Comparison of ENCODE assay signal across 29 cellular contexts in the genomic region with DNA sequence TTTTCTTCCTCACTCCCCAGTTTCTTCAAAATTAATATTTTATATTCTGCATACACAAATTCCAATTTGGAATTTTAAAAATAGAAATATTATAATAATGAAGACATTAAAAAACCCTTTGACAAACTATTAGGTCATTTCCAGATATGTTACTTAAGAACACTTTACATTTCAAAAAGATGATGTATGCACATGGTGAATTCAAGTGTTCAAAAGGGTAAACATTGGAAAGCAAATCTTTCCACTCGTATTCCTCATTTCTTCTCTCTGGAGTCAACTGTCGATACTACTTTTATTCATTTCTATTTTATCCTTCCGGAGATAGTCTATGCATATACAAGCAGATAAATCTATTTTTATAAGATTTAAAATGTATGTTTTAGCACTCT.
"Had no signal": no experiment of that assay in that cellular context is flagged by ENCODE, and none has a peak within 500 bp of the region (broad histone marks: within the 10 kb centered on the region; RNA-seq: fewer than 3 reads in every experiment).

No MANE protein-coding gene starts in this region.

- H3K27me3 ChIP-seq: adrenal gland, ascending aorta, cardiac muscle cell, dorsolateral prefrontal cortex, gastroesophageal sphincter, right atrium auricular region, stomach, thyroid gland had no signal

- H3K27ac ChIP-seq: adrenal gland, ascending aorta, cardiac muscle cell, coronary artery, dorsolateral prefrontal cortex, gastroesophageal sphincter, parathyroid adenoma, right atrium auricular region, stomach, thyroid gland had no signal

- H3K9me3 ChIP-seq: adrenal gland, ascending aorta, gastroesophageal sphincter, right atrium auricular region, stomach, thyroid gland had no signal

- FAIRE-seq: kidney had no signal

- H3K4me3 ChIP-seq: adrenal gland, ascending aorta, cardiac muscle cell, coronary artery, dorsolateral prefrontal cortex, gastroesophageal sphincter, right atrium auricular region, stomach, thyroid gland had no signal

- DNase-seq: activated CD4-positive, alpha-beta T cell treated with anti-CD3 and anti-CD28 coated beads for 48 hours; activated CD4-positive, alpha-beta T cell treated with anti-CD3 and anti-CD28 coated beads, Interleukin-2, amount 50 U/mL, for 48 hours; activated CD8-positive, alpha-beta memory T cell treated with anti-CD3 and anti-CD28 coated beads for 24 hours; activated effector memory CD4-positive, alpha-beta T cell treated with anti-CD3 and anti-CD28 coated beads, Interleukin-2, amount 50 U/mL, for 16 hours; activated naive CD4-positive, alpha-beta T cell treated with anti-CD3 and anti-CD28 coated beads for 36 hours; activated naive CD8-positive, alpha-beta T cell treated with anti-CD3 and anti-CD28 coated beads for 36 hours; activated T-cell treated with anti-CD3 and anti-CD28 coated beads, Interleukin-2, amount 50 U/mL, for 1 hour; adrenal gland; cerebellar nuclear complex; dorsolateral prefrontal cortex; effector memory CD4-positive, alpha-beta T cell; erythroblast; hippocampal formation; kidney; left colon; mesenchymal stem cell; naive thymus-derived CD8-positive, alpha-beta T cell; nucleus accumbens; stimulated activated CD4-positive, alpha-beta T cell treated with anti-CD3 and anti-CD28 coated beads, Interleukin-15, amount 100 ng/mL, for 24 hours; stimulated activated CD4-positive, alpha-beta T cell treated with anti-CD3 and anti-CD28 coated beads, Interleukin-2, amount 100 ng/mL, for 24 hours; stimulated activated naive B cell treated with anti-CD40 and anti-IgM and Interleukin-4, amounts not matched to agents 10 μg/mL and 1 μg/mL and 100 μg/mL, for 72 hours; stomach; thyroid gland had no signal

- ATAC-seq: gastroesophageal sphincter; left colon; naive thymus-derived CD8-positive, alpha-beta T cell; stimulated activated naive B cell treated with anti-CD40 and anti-IgM and Interleukin-4, amounts not matched to agents 10 μg/mL and 1 μg/mL and 100 μg/mL, for 72 hours had no signal

- H3K36me3 ChIP-seq: adrenal gland, ascending aorta, right atrium auricular region, thyroid gland had no signal

- H3K4me1 ChIP-seq: ascending aorta, gastroesophageal sphincter, thyroid gland had no signal
